8 cellular contexts compared by ENCODE assay signal in the genomic region with DNA sequence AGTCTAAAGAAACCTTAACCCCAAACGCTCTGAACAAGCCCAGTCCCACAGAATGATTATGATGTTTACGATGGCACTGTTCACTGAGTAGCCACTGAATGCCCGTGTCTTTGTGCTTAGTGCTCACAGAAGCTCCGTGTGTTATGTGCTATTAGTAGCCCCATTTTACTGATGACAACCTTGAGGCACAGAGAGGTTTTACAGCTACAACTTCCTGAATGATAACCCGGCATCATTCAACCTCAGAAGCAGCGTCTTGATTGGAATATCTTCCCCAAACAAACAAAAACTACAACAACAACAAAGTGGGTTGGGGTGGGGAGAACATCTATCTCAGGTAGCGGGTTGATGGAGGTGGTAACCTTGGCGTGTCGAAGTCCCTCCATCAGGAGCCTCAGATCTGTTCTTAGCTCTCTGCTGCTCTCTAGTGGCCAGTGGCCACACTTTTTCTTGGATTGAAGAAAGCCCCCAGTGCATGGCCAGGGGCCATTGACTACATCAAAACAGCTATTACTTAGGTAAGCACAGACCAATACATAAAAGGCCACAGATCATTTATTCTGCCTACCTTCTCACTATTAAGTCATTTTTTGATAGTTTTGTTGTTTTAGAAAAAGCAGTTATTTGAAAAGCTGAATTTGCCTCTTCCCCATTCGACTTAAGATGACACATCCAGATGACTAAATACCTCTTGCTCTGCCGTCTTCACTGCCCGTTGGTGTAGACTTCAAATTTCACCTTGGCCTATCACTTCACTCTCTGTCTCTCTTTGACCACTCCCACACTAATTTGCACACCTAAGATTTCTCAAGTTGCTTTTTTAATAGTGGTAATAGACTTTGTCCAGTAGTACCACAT.
DNase-seq lines count a peak whose midpoint lies in the region; ATAC-seq, FAIRE-seq and TF ChIP-seq lines count a peak whose summit lies in the region.

No MANE protein-coding gene starts in this region.

- POLR2A ChIA-PET in activated CD4-positive, alpha-beta memory T cell treated with anti-CD3 and anti-CD28 coated beads for 36 hours (lab: Charles Lee) = no interaction called here

- no peaks in the 10 kb centered on the region for H3K36me3 Mint-ChIP-seq in activated CD4-positive, alpha-beta memory T cell treated with anti-CD3 and anti-CD28 coated beads for 36 hours

- peak; percentile 89 for ATAC-seq in HG02678 (IDR thresholded peaks at IDR 0.05; ENCODE audit: unreplicated experiment)
- peak; percentile 55 to 95 (median 87) for ATAC-seq in pancreas

- peak; percentile 60 for TF ChIP-seq CTCF in GM13976 (IDR thresholded peaks at IDR 0.05; ENCODE audit: borderline replicate concordance, control extremely low read depth, extremely low read depth, insufficient read depth, missing control alignments)
- TF ChIP-seq CTCF in fibroblast of the aortic adventitia (IDR thresholded peaks at IDR 0.05; ENCODE audit: insufficient read depth, low read length) = peak; percentile 75
- TF ChIP-seq CTCF in pancreas (IDR thresholded peaks at IDR 0.05) = peak; percentile 72 to 82 (median 76)

- WGBS in pancreas, 2 donors = 33 to 34% methylated on average over 12 of the region's 12 CpGs

- no peak overlapping the region for H3K4me3 Mint-ChIP-seq in activated CD4-positive, alpha-beta memory T cell treated with anti-CD3 and anti-CD28 coated beads for 36 hours

- no peaks in the 10 kb centered on the region for H3K4me1 Mint-ChIP-seq in activated CD4-positive, alpha-beta memory T cell treated with anti-CD3 and anti-CD28 coated beads for 36 hours (ENCODE audit: low read depth)

- in situ Hi-C loops in GM13976 (cut with MboI; ENCODE audit: low sequenced_read_pairs, unreplicated experiment) = no loop called here

- H3K27ac Mint-ChIP-seq in activated CD4-positive, alpha-beta memory T cell treated with anti-CD3 and anti-CD28 coated beads for 36 hours = no peak overlapping the region

- no peaks in the 10 kb centered on the region for H3K27me3 Mint-ChIP-seq in activated CD4-positive, alpha-beta memory T cell treated with anti-CD3 and anti-CD28 coated beads for 36 hours

- no peak overlapping the region for H3K27ac ChIP-seq in pancreas

- H3K9me3 ChIP-seq in pancreas = no peaks in the 10 kb centered on the region

- no peaks in the 10 kb centered on the region for H3K27me3 ChIP-seq in pancreas

- H3K4me1 ChIP-seq in pancreas = no peaks in the 10 kb centered on the region

- H3K4me3 ChIP-seq in fibroblast of the aortic adventitia (ENCODE audit: low read depth, low read length) (no peak overlapping the region), pancreas (no peak overlapping the region)

- CTCF ChIA-PET in activated CD4-positive, alpha-beta memory T cell treated with anti-CD3 and anti-CD28 coated beads for 36 hours (lab: Charles Lee) = interaction anchor here (0.6 to 1.0 kb wide), 6 partner anchors 9 to 129 kb away, joined by 3 to 4 read pairs (median 3); no protein-coding TSS in a partner anchor

- intact Hi-C loops in activated CD4-positive, alpha-beta memory T cell treated with anti-CD3 and anti-CD28 coated beads for 36 hours (cut with micrococcal nuclease) = no loop called here
- intact Hi-C loops in pancreas (cut with DNase I) = no loop called here

- H3K36me3 ChIP-seq in pancreas = no peaks in the 10 kb centered on the region

- no peak for FAIRE-seq in pancreas (lab: Jason Lieb, UNC)

- DNase-seq in AG20443 (ENCODE audit: low spot score) = peak; percentile 77
- peak; percentile 31 for DNase-seq in GM13976 (ENCODE audit: low spot score)
- peak; percentile 62 for DNase-seq in NCI-H146 (lab: John Stamatoyannopoulos, UW)
- DNase-seq in activated CD4-positive, alpha-beta memory T cell treated with anti-CD3 and anti-CD28 coated beads for 36 hours = peak; percentile 54
- DNase-seq in fibroblast of the aortic adventitia (ENCODE audit: low read depth) = peak; percentile 58
- DNase-seq in pancreas = peak in 5 of 6 donors; percentile 33 to 68 (median 47)
- DNase-seq in NCI-H2196 treated with DMSO at 0.1 percent for 48 hours (lab: John Stamatoyannopoulos, UW; ENCODE audit: unreplicated experiment) = no peak

- peaks cover 9% of the 10 kb centered on the region for H3K9me3 Mint-ChIP-seq in activated CD4-positive, alpha-beta memory T cell treated with anti-CD3 and anti-CD28 coated beads for 36 hours
